Comparison of ENCODE assay signal across 14 cellular contexts in the genomic region with DNA sequence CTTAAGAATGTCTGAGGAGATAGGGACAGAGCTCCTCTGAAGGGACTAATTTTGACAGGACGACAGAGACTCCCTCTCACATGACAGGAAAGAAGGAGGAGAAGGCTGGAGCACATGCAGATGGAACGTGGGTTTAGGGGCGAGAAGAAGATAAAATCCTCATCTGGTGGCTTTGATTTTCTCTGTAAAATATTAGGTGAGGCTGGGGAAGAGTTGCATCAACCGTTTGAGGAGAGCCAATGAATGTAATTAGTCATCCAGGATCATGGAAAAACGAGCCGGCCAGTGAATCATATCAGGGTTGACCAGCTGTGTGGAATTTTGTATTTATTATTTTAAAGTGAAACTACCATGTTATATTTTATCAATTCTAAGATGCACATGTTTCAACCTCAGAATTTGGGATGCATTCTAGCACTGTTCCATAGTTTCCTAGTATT. TPM values are rescaled to one million over a fixed set of nuclear protein-coding genes. Genes with fewer than 3 reads are reported as not detected.
A peak's percentile ranks its signal among the peaks of the same experiment; 100 is the strongest.
DNase-seq lines count a peak whose midpoint lies in the region; ATAC-seq and TF ChIP-seq lines count a peak whose summit lies in the region.
"Had no signal": no experiment of that assay in that cellular context is flagged by ENCODE, and none has a peak within 500 bp of the region (broad histone marks: within the 10 kb centered on the region; RNA-seq: fewer than 3 reads in every experiment).

No MANE protein-coding gene starts in this region.

- H3K4me1 ChIP-seq in mammary epithelial cell (ENCODE audit: insufficient read depth, low read length): peaks cover 32% of the 10 kb centered on the region

- intact Hi-C loops in mammary epithelial cell (cut with micrococcal nuclease): loop anchor here (2.0 kb wide), 1 partner anchor 47 kb away; the partner anchor contains the start of gene ADGRF4

- H3K27ac ChIP-seq in AG04450 (ENCODE audit: low read depth, low read length) (no peak overlapping the region), mammary epithelial cell (ENCODE audit: insufficient read depth, low read depth, low read length) (peak overlapping the region; percentile 56)
- H3K27ac ChIP-seq: BLaER1 had no signal

- no peaks in the 10 kb centered on the region for H3K36me3 ChIP-seq in mammary epithelial cell (ENCODE audit: insufficient read depth, low read length)
- H3K36me3 ChIP-seq: BLaER1 had no signal

- dilution Hi-C loops in mammary epithelial cell (cut with HindIII; ENCODE audit: low sequenced_read_pairs): no loop called here

- no peaks in the 10 kb centered on the region for H4K20me1 ChIP-seq in mammary epithelial cell (ENCODE audit: insufficient read depth, low read length)
- H4K20me1 ChIP-seq: BLaER1 had no signal

- DNase-seq in AG04450 (ENCODE audit: low read depth, low spot score) (peak; percentile 16), LHCN-M2 (ENCODE audit: low read depth) (peak; percentile 58), mammary epithelial cell (peak; percentile 74), kidney glomerular epithelial cell (lab: John Stamatoyannopoulos, UW) (peak; percentile 79), DMS114 treated with DMSO at 0.1 percent for 48 hours (lab: John Stamatoyannopoulos, UW; ENCODE audit: unreplicated experiment) (no peak), HuH-7 (ENCODE audit: low spot score) (no peak)
- DNase-seq: activated CD8-positive, alpha-beta T cell treated with anti-CD3 and anti-CD28 coated beads, Interleukin-2, amount 10 ng/mL, durations not matched to agents 7 days and 5 days; GDM1; NCI-H1694 treated with DMSO at 0.1 percent for 48 hours; NCI-H82; T-helper 1 cell had no signal

- H3K4me3 ChIP-seq in AG04450 (ENCODE audit: low read depth, low read length) (no peak overlapping the region), mammary epithelial cell (replicated peaks in 1 of 3; ENCODE audit: insufficient read depth in 1 of 3, low read depth in 2 of 3, low read length in 3 of 3) (no peak overlapping the region)
- H3K4me3 ChIP-seq: BLaER1 had no signal

- CTCF ChIA-PET in AG04450 (lab: Charles Lee) (interaction anchor here (1.4 to 2.6 kb wide), 2 partner anchors 20 to 136 kb away, joined by 4 to 14 read pairs; no protein-coding TSS in a partner anchor), mammary epithelial cell (lab: Charles Lee; ENCODE audit: low non-redundant PET) (no interaction called here)

- no peak overlapping the region for H3K9ac ChIP-seq in mammary epithelial cell (ENCODE audit: insufficient read depth, low read length)
- H3K9ac ChIP-seq: BLaER1 had no signal

- ATAC-seq in GM18907 (IDR thresholded peaks at IDR 0.05; ENCODE audit: unreplicated experiment) (no peak), HG02973 (IDR thresholded peaks at IDR 0.05; ENCODE audit: unreplicated experiment) (no peak)
- ATAC-seq: activated CD8-positive, alpha-beta T cell treated with anti-CD3 and anti-CD28 coated beads, Interleukin-2, amount 10 ng/mL, durations not matched to agents 7 days and 5 days had no signal

- in situ Hi-C loops in mammary epithelial cell (cut with MboI; ENCODE audit: low sequenced_read_pairs in 2 of 2): no loop called here

- 35% methylated on average over 6 of the region's 6 CpGs for WGBS in mammary epithelial cell (ENCODE audit: low coverage, missing lambda C conversion rate)

- H3K79me2 ChIP-seq in mammary epithelial cell (ENCODE audit: insufficient read depth, low read length): no peaks in the 10 kb centered on the region

- BruUV-seq in mammary epithelial cell (replicated peaks; lab: Mats Ljungman, UMichigan): no TSS peak

- no peaks in the 10 kb centered on the region for H3K9me3 ChIP-seq in AG04450 (ENCODE audit: control insufficient read depth, insufficient read depth, low read length)
- no peaks in the 10 kb centered on the region for H3K9me3 ChIP-seq in mammary epithelial cell (replicated peaks; ENCODE audit: insufficient read depth, low read length)
- H3K9me3 ChIP-seq: BLaER1 had no signal

- peak overlapping the region; percentile 82 for H2AFZ ChIP-seq in mammary epithelial cell (ENCODE audit: low read depth, low read length)

- TF ChIP-seq CTCF in AG04450 (IDR thresholded peaks at IDR 0.05; ENCODE audit: low read depth, low read length) (no peak), mammary epithelial cell (conservative IDR thresholded peaks at IDR 0.05 in 1 of 2, IDR thresholded peaks at IDR 0.05 in 1 of 2; ENCODE audit: extremely low read depth in 1 of 2, insufficient read depth in 1 of 2, low read depth in 1 of 2, low read length in 2 of 2) (no peak)

- H3K4me2 ChIP-seq in mammary epithelial cell (ENCODE audit: insufficient read depth, low read depth, low read length): peak overlapping the region; percentile 64
- H3K4me2 ChIP-seq: BLaER1 had no signal

- H3K27me3 ChIP-seq in AG04450 (ENCODE audit: control insufficient read depth, insufficient read depth, low read length): peaks cover 3% of the 10 kb centered on the region
- H3K27me3 ChIP-seq in mammary epithelial cell (ENCODE audit: insufficient read depth, low read length): no peaks in the 10 kb centered on the region
- H3K27me3 ChIP-seq: BLaER1 had no signal

- POLR2A ChIA-PET in AG04450 (lab: Yijun Ruan, JAX): no interaction called here

RNA-seq across cellular contexts. Expression of gene ADGRF4, which starts 46.9 kb away (rescaled TPM):
- polyA plus RNA-seq in AG04450 (2011; rRNA removed): 0.02 TPM in 1 of 2 replicates, not detected in the other
- polyA minus RNA-seq in AG04450 (2011; rRNA and poly(A)+ RNA removed): 0.05 TPM in 1 of 2 replicates, not detected in the other
- total RNA-seq in LHCN-M2 (2014; rRNA removed): under 0.01 and 0.13 TPM in 2 replicates
- not detected for polyA plus RNA-seq in LHCN-M2 (2012)
- total RNA-seq in mammary epithelial cell: 10 to 100 TPM in 1 of 2 donors, 1 to 10 TPM in 1; 1.3 to 14.1 TPM
- 9.4 TPM for polyA plus RNA-seq in mammary epithelial cell
- 8.7 TPM for polyA minus RNA-seq in mammary epithelial cell
- total RNA-seq: activated CD8-positive, alpha-beta T cell treated with anti-CD3 and anti-CD28 coated beads, Interleukin-2, amount 10 ng/mL, durations not matched to agents 7 days and 5 days had no signal

Comparison
In these comparisons a context has a peak if more than half of its experiments do, and no peak if none do; other contexts are left out.
1. DNase-seq: peak in AG04450 (single experiment), LHCN-M2 (single experiment), mammary epithelial cell (single experiment) and kidney glomerular epithelial cell (single experiment); none in DMS114 treated with DMSO at 0.1 percent for 48 hours (single experiment) and HuH-7 (single experiment).